13 cellular contexts compared by ENCODE assay signal in the genomic region with DNA sequence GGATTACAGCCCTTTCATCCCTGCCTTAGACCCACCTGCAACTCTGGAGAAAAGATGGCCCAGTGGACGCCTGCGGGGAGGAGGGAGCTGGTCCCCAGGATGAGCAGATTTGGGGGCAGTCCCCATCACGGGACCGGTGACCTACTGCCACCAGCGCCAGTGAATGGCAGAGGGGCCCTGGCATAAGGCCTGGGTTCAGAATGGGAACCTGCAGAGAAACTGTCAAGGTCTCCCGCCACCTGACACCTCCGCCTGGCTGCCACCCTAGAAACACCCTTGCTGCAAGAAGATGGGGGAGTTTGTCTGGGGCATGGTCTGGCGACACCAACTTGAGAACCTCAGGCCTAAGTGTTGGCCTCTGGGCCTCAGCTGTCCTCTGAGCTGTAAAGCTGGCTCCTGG.
DNase-seq lines count a peak whose midpoint lies in the region; ATAC-seq and TF ChIP-seq lines count a peak whose summit lies in the region.
"Had no signal": no experiment of that assay in that cellular context is flagged by ENCODE, and none has a peak within 500 bp of the region (broad histone marks: within the 10 kb centered on the region; RNA-seq: fewer than 3 reads in every experiment).

No MANE protein-coding gene starts in this region.

- no peaks in the 10 kb centered on the region for H3K27me3 ChIP-seq in skeletal muscle satellite cell (ENCODE audit: control insufficient read depth, insufficient read depth, low read length)

- H3K4me2 ChIP-seq in skeletal muscle satellite cell (ENCODE audit: low read length): peak overlapping the region; percentile 60

- H3K4me3 ChIP-seq in WI38 (ENCODE audit: low read depth, low read length) (0 out of 2 replicates have a peak overlapping the region, but pooled peaks have one; percentile 9), skeletal muscle satellite cell (ENCODE audit: low read length) (no peak overlapping the region)

- DNase-seq in ELF-1 (ENCODE audit: low read depth, low spot score): peak; percentile 9
- DNase-seq in left cardiac atrium: peak; percentile 18
- DNase-seq in head of caudate nucleus: no peak
- no peak for DNase-seq in NCI-H1694 treated with DMSO at 0.1 percent for 48 hours (lab: John Stamatoyannopoulos, UW)
- DNase-seq in effector CD4-positive, alpha-beta T cell: no peak
- DNase-seq in NCI-H510A (lab: John Stamatoyannopoulos, UW): no peak
- DNase-seq: activated T-cell treated with anti-CD3 and anti-CD28 coated beads for 4 hours, DMS79, erythroblast, midbrain, NCI-H2107 had no signal

- TF ChIP-seq CTCF in WI38 (IDR thresholded peaks at IDR 0.05; ENCODE audit: low read depth, low read length): no peak

- H3K36me3 ChIP-seq in skeletal muscle satellite cell (ENCODE audit: insufficient read depth, low read length): peaks cover 8% of the 10 kb centered on the region

- H3K4me1 ChIP-seq in skeletal muscle satellite cell (ENCODE audit: control insufficient read depth, insufficient read depth, low read length): peaks cover 73% of the 10 kb centered on the region

- intact Hi-C loops in left cardiac atrium (cut with DNase I): no loop called here
- intact Hi-C loops in head of caudate nucleus (cut with DNase I): no loop called here

- peak overlapping the region; percentile 35 for H3K9ac ChIP-seq in skeletal muscle satellite cell (ENCODE audit: low read depth, low read length)

- no peaks in the 10 kb centered on the region for H3K9me3 ChIP-seq in skeletal muscle satellite cell (replicated peaks; ENCODE audit: low read length)

- ATAC-seq in left cardiac atrium: no peak

Comparison
In these comparisons a context has a peak if more than half of its experiments do, and no peak if none do; other contexts are left out.
1. DNase-seq: peak in ELF-1 (single experiment) and left cardiac atrium (single experiment); none in head of caudate nucleus (0 of 42), NCI-H1694 treated with DMSO at 0.1 percent for 48 hours (single experiment), effector CD4-positive, alpha-beta T cell (single experiment) and NCI-H510A (single experiment).